ENCODE assay signal across 8 cellular contexts in genomic region chr11:83285771-83286528, GRCh38. TPM values are rescaled to one million over a fixed set of nuclear protein-coding genes. Genes with fewer than 3 reads are reported as not detected.
DNase-seq lines count a peak whose midpoint lies in the region; ATAC-seq and TF ChIP-seq lines count a peak whose summit lies in the region.

Gene CCDC90B, minus strand, starts transcription at chr11:83286367. Its CDS starts 395 bp downstream, at chr11:83285972.

- H3K4me1 ChIP-seq in KMS-11 (ENCODE audit: low read depth, poor library complexity, severe bottlenecking) (peaks cover 34% of the 10 kb centered on the region), Peyer's patch (peaks cover 0 to 22% (median 2%) of the 10 kb centered on the region in 4 donors), muscle layer of colon (ENCODE audit: insufficient read depth, low read length) (peaks cover 32% of the 10 kb centered on the region)

- peaks cover 18% of the 10 kb centered on the region for H3K79me2 ChIP-seq in KMS-11 (ENCODE audit: insufficient read depth, low read depth)

- H3K27ac ChIP-seq in KMS-11 (peak within 1 kb of the TSS; percentile 82), Peyer's patch (peak within 1 kb of the TSS; percentile 97 to 99 (median 97)), muscle layer of colon (ENCODE audit: low read depth, low read length) (peak within 1 kb of the TSS; percentile 86)

- H2AFZ ChIP-seq in KMS-11 (ENCODE audit: low read depth), result peak within 1 kb of the TSS; percentile 81

- H3K27me3 ChIP-seq in KMS-11 (ENCODE audit: insufficient read depth, low read depth) (no peaks in the 10 kb centered on the region), Peyer's patch (no peaks in the 10 kb centered on the region), muscle layer of colon (ENCODE audit: control insufficient read depth in 1 of 2, insufficient read depth in 2 of 2, low read length in 2 of 2) (no peaks in the 10 kb centered on the region)

- no peaks in the 10 kb centered on the region for H4K20me1 ChIP-seq in KMS-11 (ENCODE audit: insufficient read depth)

- H3K9ac ChIP-seq in KMS-11 (peak within 1 kb of the TSS; percentile 91), muscle layer of colon (ENCODE audit: low read length) (peak within 1 kb of the TSS; percentile 83)

- H3K4me3 ChIP-seq in KMS-11 (IDR thresholded peaks at IDR 0.05; ENCODE audit: insufficient read depth, low read depth, low read length) (no peak within 1 kb of the TSS), Peyer's patch (peak within 1 kb of the TSS; percentile 67 to 95 (median 82)), muscle layer of colon (ENCODE audit: low read depth in 1 of 2, low read length in 2 of 2) (peak within 1 kb of the TSS; percentile 80 to 89)

- peak; percentile 78 to 89 for TF ChIP-seq POLR2A in Peyer's patch (IDR thresholded peaks at IDR 0.05)

- TF ChIP-seq CTCF in KMS-11 (conservative IDR thresholded peaks at IDR 0.05; ENCODE audit: low read depth, low read length), result no peak
- TF ChIP-seq CTCF in Peyer's patch (IDR thresholded peaks at IDR 0.05), result peak in 2 of 6 experiments; percentile 17 to 30

- ATAC-seq in GM21737 (IDR thresholded peaks at IDR 0.05; ENCODE audit: unreplicated experiment) (peak; percentile 88), esophagus mucosa (peak; percentile 96)

- peak; percentile 97 for DNase-seq in DMS79 (lab: John Stamatoyannopoulos, UW)
- peak; percentile 95 to 98 (median 95) for DNase-seq in Peyer's patch
- peak; percentile 93 for DNase-seq in activated T-cell treated with anti-CD3 and anti-CD28 coated beads, Interleukin-2, amount 50 U/mL, for 48 hours
- DNase-seq in stimulated activated CD8-positive, alpha-beta memory T cell treated with anti-CD3 and anti-CD28 coated beads, Interleukin-7, amount 100 ng/mL, for 24 hours (ENCODE audit: low read depth), result peak; percentile 85

- no peaks in the 10 kb centered on the region for H3K36me3 ChIP-seq in KMS-11 (ENCODE audit: insufficient read depth)
- H3K36me3 ChIP-seq in Peyer's patch, result no peaks in the 10 kb centered on the region
- H3K36me3 ChIP-seq in muscle layer of colon (ENCODE audit: insufficient read depth, low read length), result no peaks in the 10 kb centered on the region

- H3K4me2 ChIP-seq in KMS-11, result peak within 1 kb of the TSS; percentile 85

- H3K9me3 ChIP-seq in Peyer's patch (no peaks in the 10 kb centered on the region), muscle layer of colon (ENCODE audit: low read length) (no peaks in the 10 kb centered on the region)

RNA-seq across cellular contexts. Expression of gene CCDC90B, which starts in this region (rescaled TPM):
- total RNA-seq in Peyer's patch (10 to 100 TPM; 31.8 to 54.5 (median 34.0) TPM), esophagus mucosa (20.5 TPM)
